Comparison of ENCODE assay signal across 24 cellular contexts in genomic region chr20:17709361-17710293, GRCh38. TPM values are rescaled to one million over a fixed set of nuclear protein-coding genes. Genes with fewer than 3 reads are reported as not detected.
"Had no signal": no experiment of that assay in that cellular context is flagged by ENCODE, and none has a peak within 500 bp of the region (broad histone marks: within the 10 kb centered on the region; RNA-seq: fewer than 3 reads in every experiment).

No MANE protein-coding gene starts in this region.

- H3K36me3 Mint-ChIP-seq: immature natural killer cell, naive B cell had no signal

- H3K27me3 ChIP-seq: breast epithelium, upper lobe of right lung had no signal

- H3K36me3 ChIP-seq: breast epithelium, upper lobe of right lung had no signal

- DNase-seq: activated CD4-positive, alpha-beta T cell treated with anti-CD3 and anti-CD28 coated beads, Interleukin-2, amount 50 U/mL, for 1 hour; activated CD4-positive, CD25-positive, alpha-beta regulatory T cell; activated CD8-positive, alpha-beta memory T cell treated with anti-CD3 and anti-CD28 coated beads for 24 hours; activated naive CD4-positive, alpha-beta T cell treated with Interleukin-2 at 50 U/mL for 16 hours; anterior cingulate cortex; cerebellar nuclear complex; foreskin melanocyte; head of caudate nucleus; immature natural killer cell; naive B cell; upper lobe of right lung had no signal

- H3K27ac ChIP-seq: breast epithelium, epithelial cell of prostate, upper lobe of right lung had no signal

- H3K9me3 ChIP-seq: breast epithelium, upper lobe of right lung had no signal

- H3K4me1 Mint-ChIP-seq: immature natural killer cell, naive B cell had no signal

- H3K4me3 ChIP-seq: breast epithelium, lung, upper lobe of right lung had no signal

- H3K4me3 Mint-ChIP-seq: activated T-helper 1 cell treated with anti-CD3 and anti-CD28 coated beads, Interleukin-12 subunit alpha, Interleukin-12 subunit beta, Interleukin-2, Interleukin-4 antibody, amounts not matched to agents 30 ng/mL and 10 ng/mL and 1 ng/mL, durations not matched to agents 14 hours and 24 hours and 36 hours; immature natural killer cell; stimulated activated naive CD8-positive, alpha-beta T cell treated with anti-CD3 and anti-CD28 coated beads, Interleukin-15, Interleukin-2, amounts not matched to agents 100 ng/mL and 50 ng/mL, for 24 hours had no signal

- H3K9me3 Mint-ChIP-seq: activated T-helper 1 cell treated with anti-CD3 and anti-CD28 coated beads, Interleukin-12 subunit alpha, Interleukin-12 subunit beta, Interleukin-2, Interleukin-4 antibody, amounts not matched to agents 30 ng/mL and 10 ng/mL and 1 ng/mL, durations not matched to agents 14 hours and 24 hours and 36 hours; immature natural killer cell; naive B cell; stimulated activated naive CD8-positive, alpha-beta T cell treated with anti-CD3 and anti-CD28 coated beads, Interleukin-15, Interleukin-2, amounts not matched to agents 100 ng/mL and 50 ng/mL, for 24 hours had no signal

- H3K27ac Mint-ChIP-seq: activated T-helper 1 cell treated with anti-CD3 and anti-CD28 coated beads, Interleukin-12 subunit alpha, Interleukin-12 subunit beta, Interleukin-2, Interleukin-4 antibody, amounts not matched to agents 30 ng/mL and 10 ng/mL and 1 ng/mL, durations not matched to agents 14 hours and 24 hours and 36 hours; immature natural killer cell; stimulated activated naive CD8-positive, alpha-beta T cell treated with anti-CD3 and anti-CD28 coated beads, Interleukin-15, Interleukin-2, amounts not matched to agents 100 ng/mL and 50 ng/mL, for 24 hours had no signal

- H3K27me3 Mint-ChIP-seq: stimulated activated naive CD8-positive, alpha-beta T cell treated with anti-CD3 and anti-CD28 coated beads, Interleukin-15, Interleukin-2, amounts not matched to agents 100 ng/mL and 50 ng/mL, for 24 hours had no signal

- H3K4me1 ChIP-seq: breast epithelium, upper lobe of right lung had no signal

RNA-seq across cellular contexts. Expression of gene BANF2, which starts 9.9 kb away (rescaled TPM):
- total RNA-seq: activated T-helper 1 cell treated with anti-CD3 and anti-CD28 coated beads, Interleukin-12 subunit alpha, Interleukin-12 subunit beta, Interleukin-2, Interleukin-4 antibody, amounts not matched to agents 30 ng/mL and 10 ng/mL and 1 ng/mL, durations not matched to agents 14 hours and 24 hours and 36 hours; breast epithelium; dermis microvascular lymphatic vessel endothelial cell; fibroblast of lung; left cardiac atrium; lung; mononuclear cell; posterior vena cava; right cardiac atrium; T-helper 2 cell treated with Interferon-gamma antibody and Interleukin-4, amounts not matched to agents 100 ng/mL and 5 ng/mL, for 36 hours; temporal lobe; upper lobe of right lung had no signal
- polyA plus RNA-seq: fibroblast of lung, immature natural killer cell, lung, right cardiac atrium had no signal
